1 cellular context compared by ENCODE assay signal in the genomic region with DNA sequence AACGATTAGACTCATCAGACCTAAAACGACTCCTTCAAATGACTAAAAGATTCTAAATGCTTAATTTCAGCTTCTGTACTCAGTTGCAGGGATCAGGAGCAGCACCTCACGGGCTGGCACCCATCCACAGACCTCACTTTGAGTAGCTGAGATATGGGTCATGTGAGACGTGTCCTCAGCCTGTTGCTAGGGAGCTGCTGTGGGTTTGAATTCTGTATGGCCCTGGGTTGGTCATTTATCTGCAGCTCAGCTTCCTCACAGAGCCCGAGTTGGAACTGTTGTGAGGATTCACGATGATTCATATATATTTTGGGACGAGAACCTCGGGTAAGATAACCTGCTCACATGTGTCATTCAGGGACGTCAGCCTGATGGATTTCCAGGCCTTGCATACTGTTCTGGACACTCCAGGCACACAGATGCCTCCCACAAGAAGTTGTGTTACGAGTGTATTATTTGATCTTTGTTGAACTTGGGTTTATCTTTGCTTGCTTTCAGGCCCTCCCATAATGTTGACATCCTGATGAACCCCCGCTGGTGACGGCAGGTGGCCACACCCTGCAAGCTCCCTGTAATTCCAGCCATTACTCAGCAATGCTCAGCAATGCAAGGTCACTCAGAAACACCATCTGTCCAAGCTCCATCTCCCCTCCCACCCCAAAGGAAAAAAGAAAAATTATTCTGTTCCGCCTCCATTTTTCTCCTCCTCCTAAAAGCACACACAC.
TF ChIP-seq lines count a peak whose summit lies in the region.

No MANE protein-coding gene starts in this region.

TF ChIP-seq in HEK293, 187 proteins besides CTCF, POLR2A, EP300 and RAD21 (continued from another document):
- TF ChIP-seq, protein P1, sequence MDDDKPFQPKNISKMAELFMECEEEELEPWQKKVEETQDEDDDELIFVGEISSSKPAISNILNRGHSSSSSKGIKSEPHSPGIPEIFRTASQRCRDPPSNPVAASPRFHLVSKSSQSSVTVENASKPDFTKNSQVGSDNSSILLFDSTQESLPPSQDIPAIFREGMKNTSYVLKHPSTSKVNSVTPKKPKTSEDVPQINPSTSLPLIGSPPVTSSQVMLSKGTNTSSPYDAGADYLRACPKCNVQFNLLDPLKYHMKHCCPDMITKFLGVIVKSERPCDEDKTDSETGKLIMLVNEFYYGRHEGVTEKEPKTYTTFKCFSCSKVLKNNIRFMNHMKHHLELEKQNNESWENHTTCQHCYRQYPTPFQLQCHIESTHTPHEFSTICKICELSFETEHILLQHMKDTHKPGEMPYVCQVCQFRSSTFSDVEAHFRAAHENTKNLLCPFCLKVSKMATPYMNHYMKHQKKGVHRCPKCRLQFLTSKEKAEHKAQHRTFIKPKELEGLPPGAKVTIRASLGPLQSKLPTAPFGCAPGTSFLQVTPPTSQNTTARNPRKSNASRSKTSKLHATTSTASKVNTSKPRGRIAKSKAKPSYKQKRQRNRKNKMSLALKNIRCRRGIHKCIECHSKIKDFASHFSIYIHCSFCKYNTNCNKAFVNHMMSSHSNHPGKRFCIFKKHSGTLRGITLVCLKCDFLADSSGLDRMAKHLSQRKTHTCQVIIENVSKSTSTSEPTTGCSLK (tag by site-specific recombination; IDR thresholded peaks at IDR 0.05) = no peak
- TF ChIP-seq ZIC2 (tag by site-specific recombination; IDR thresholded peaks at IDR 0.05) (peak; percentile 88), ZNF266 (tag by site-specific recombination; IDR thresholded peaks at IDR 0.05; ENCODE audit: low read depth) (no peak), ZNF626 (tag by site-specific recombination; IDR thresholded peaks at IDR 0.05) (no peak), ZNF600 (tag by site-specific recombination; IDR thresholded peaks at IDR 0.05) (peak; percentile 50; the same call in 1 of the 2 replicates), GLIS2 (tag by site-specific recombination; IDR thresholded peaks at IDR 0.05) (no peak), ZNF157 (tag by site-specific recombination; IDR thresholded peaks at IDR 0.05) (no peak)
